In the genomic region with DNA sequence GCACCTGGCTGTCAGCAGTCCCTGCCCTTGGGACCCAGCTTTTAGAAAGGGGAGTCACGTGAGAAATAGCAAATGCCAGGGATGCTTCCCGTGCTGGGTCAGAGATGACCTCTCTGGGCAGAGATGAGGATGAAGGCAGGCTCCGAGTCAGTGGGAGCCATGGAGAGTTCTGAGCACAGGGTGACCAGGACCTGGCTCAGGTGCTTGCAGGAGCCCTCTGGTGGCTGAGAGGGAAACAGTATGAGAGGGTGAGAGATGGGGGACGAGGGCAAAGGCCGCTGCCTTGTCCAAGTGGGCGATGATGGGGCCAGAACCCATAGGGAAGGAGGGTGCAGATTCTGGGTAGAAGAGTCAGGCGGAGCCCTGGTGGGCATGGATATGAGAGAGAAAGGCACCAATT, we compare ENCODE assay signal across 9 cellular contexts. TPM values are rescaled to one million over a fixed set of nuclear protein-coding genes. Genes with fewer than 3 reads are reported as not detected.
DNase-seq lines count a peak whose midpoint lies in the region; ATAC-seq and TF ChIP-seq lines count a peak whose summit lies in the region.
"Had no signal": no experiment of that assay in that cellular context is flagged by ENCODE, and none has a peak within 500 bp of the region (broad histone marks: within the 10 kb centered on the region; RNA-seq: fewer than 3 reads in every experiment).

No MANE protein-coding gene starts in this region.

- H4K20me1 ChIP-seq in MM.1S (ENCODE audit: insufficient read depth, low read length): no peaks in the 10 kb centered on the region

- H3K27ac ChIP-seq in MM.1S (ENCODE audit: low read length) (no peak overlapping the region), colonic mucosa (no peak overlapping the region), neutrophil (peak overlapping the region; percentile 42)

- H3K27me3 ChIP-seq in MM.1S (replicated peaks; ENCODE audit: insufficient read depth, low read length) (no peaks in the 10 kb centered on the region), colonic mucosa (no peaks in the 10 kb centered on the region), neutrophil (no peaks in the 10 kb centered on the region)

- H3K36me3 ChIP-seq in MM.1S (replicated peaks; ENCODE audit: insufficient read depth, low read length): peaks cover 3% of the 10 kb centered on the region; the same call in 1 of the 2 replicates
- peaks cover 32% of the 10 kb centered on the region for H3K36me3 ChIP-seq in colonic mucosa
- peaks cover 96% of the 10 kb centered on the region for H3K36me3 ChIP-seq in neutrophil

- DNase-seq in GM10266 (ENCODE audit: extremely low spot score): no peak
- DNase-seq in MM.1S: no peak
- no peak for DNase-seq in colonic mucosa
- no peak for DNase-seq in NCI-H1105 (lab: John Stamatoyannopoulos, UW)
- DNase-seq: SHP77 had no signal

- H3K4me1 ChIP-seq in MM.1S (ENCODE audit: low read length): no peaks in the 10 kb centered on the region
- H3K4me1 ChIP-seq in colonic mucosa: no peaks in the 10 kb centered on the region
- peaks cover 10 to 12% of the 10 kb centered on the region in 2 experiments for H3K4me1 ChIP-seq in neutrophil (ENCODE audit: control insufficient read depth in 1 of 2, insufficient read depth in 1 of 2, low read depth in 1 of 2, low read length in 1 of 2)

- no peak overlapping the region for H3K9ac ChIP-seq in MM.1S (ENCODE audit: low read length)
- no peak overlapping the region for H3K9ac ChIP-seq in colonic mucosa (ENCODE audit: low read depth in 2 of 2, low read length in 2 of 2)

- no peak overlapping the region for H3K4me3 ChIP-seq in MM.1S (ENCODE audit: low read length)
- no peak overlapping the region for H3K4me3 ChIP-seq in colonic mucosa
- H3K4me3 ChIP-seq in neutrophil (ENCODE audit: low read depth in 1 of 2, low read length in 1 of 2): no peak overlapping the region

- no peak overlapping the region for H2AFZ ChIP-seq in MM.1S (ENCODE audit: low read length)

- H3K9me3 ChIP-seq in MM.1S (replicated peaks; ENCODE audit: insufficient read depth, low read length) (no peaks in the 10 kb centered on the region), colonic mucosa (no peaks in the 10 kb centered on the region), neutrophil (no peaks in the 10 kb centered on the region)

- TF ChIP-seq CTCF in GM10266 (IDR thresholded peaks at IDR 0.05; ENCODE audit: control insufficient read depth, insufficient read depth, low read depth, missing control alignments): peak; percentile 39
- peak; percentile 26; the same call in 1 of the 2 replicates for TF ChIP-seq CTCF in MM.1S (IDR thresholded peaks at IDR 0.05; ENCODE audit: low read length)
- peak; percentile 12 for TF ChIP-seq CTCF in colonic mucosa (IDR thresholded peaks at IDR 0.05)
- no peak for TF ChIP-seq CTCF in neutrophil (IDR thresholded peaks at IDR 0.05)

- ATAC-seq in HG02759 (IDR thresholded peaks at IDR 0.05; ENCODE audit: unreplicated experiment) (no peak), HG02642 (IDR thresholded peaks at IDR 0.05; ENCODE audit: poor library complexity, unreplicated experiment) (no peak)
- ATAC-seq: sciatic nerve had no signal

- H3K9me2 ChIP-seq in MM.1S (replicated peaks; ENCODE audit: insufficient read depth, low read length): no peaks in the 10 kb centered on the region

- intact Hi-C loops in colonic mucosa (cut with DNase I): no loop called here

- H3K4me2 ChIP-seq in MM.1S (ENCODE audit: low read depth, low read length): no peak overlapping the region

- H3K79me2 ChIP-seq in MM.1S (ENCODE audit: low read length): no peaks in the 10 kb centered on the region

- no peaks in the 10 kb centered on the region for H3F3A ChIP-seq in MM.1S (ENCODE audit: insufficient read depth, low read length)

RNA-seq across cellular contexts. Expression of a gene that starts 15.8 kb away (rescaled TPM):
- 10 to 100 TPM; 21.2 to 22.5 TPM for total RNA-seq in colonic mucosa

RNA-seq across cellular contexts. Expression of a gene that starts 28.0 kb away (rescaled TPM):
- 1 to 10 TPM in 1 of 2 donors, under 1 TPM in 1; 0.77 to 1.5 TPM for total RNA-seq in colonic mucosa

RNA-seq across cellular contexts. Expression of a gene that starts 51.2 kb away (rescaled TPM):
- 10 to 100 TPM; 53.3 to 75.9 TPM for total RNA-seq in colonic mucosa
